Comparison of ENCODE assay signal across 3 cellular contexts in the genomic region with DNA sequence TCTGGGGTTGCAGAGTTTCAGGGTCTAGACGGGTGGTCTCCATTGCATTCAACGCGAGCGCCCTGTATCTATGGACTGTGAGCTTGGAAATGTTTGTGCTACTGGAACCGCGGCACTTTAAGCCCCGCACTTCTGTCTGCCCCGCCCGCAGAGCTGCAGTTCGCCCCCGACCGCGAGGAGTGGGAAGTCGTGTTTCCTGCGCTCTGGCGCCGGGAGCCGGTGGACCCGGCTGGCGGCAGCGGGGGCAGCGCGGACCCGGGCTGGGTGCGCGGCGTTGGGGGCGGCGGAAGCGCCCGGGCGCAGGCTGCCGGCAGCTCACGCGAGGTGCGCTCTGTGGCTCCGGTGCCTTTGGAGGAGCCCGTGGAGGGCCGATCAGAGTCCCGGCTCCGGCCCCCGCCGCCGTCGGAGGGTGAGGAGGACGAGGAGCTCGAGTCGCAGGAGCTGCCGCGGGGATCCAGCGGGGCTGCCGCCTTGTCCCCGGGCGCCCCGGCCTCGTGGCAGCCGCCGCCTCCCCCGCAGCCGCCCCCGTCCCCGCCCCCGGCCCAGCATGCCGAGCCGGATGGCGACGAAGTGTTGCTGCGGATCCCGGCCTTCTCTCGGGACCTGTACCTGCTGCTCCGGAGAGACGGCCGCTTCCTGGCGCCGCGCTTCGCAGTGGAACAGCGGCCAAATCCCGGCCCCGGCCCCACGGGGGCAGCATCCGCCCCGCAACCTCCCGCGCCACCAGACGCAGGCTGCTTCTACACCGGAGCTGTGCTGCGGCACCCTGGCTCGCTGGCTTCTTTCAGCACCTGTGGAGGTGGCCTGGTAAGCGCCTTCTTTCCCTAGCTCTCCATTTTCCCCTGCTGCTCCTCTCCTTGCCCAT.
TF ChIP-seq lines count a peak whose summit lies in the region.

No MANE protein-coding gene starts in this region.

TF ChIP-seq in GM23338, 12 proteins besides CTCF, POLR2A, EP300 and RAD21:
- TF ChIP-seq STAT1 (IDR thresholded peaks at IDR 0.05; ENCODE audit: unreplicated experiment) (no peak), EZH2 (IDR thresholded peaks at IDR 0.05; ENCODE audit: low read depth, unreplicated experiment) (peak; percentile 22), ZNF114 (CRISPR knock-in tag; IDR thresholded peaks at IDR 0.05) (no peak), EZH2phosphoT487 (IDR thresholded peaks at IDR 0.05; ENCODE audit: unreplicated experiment) (no peak), POLR2AphosphoS5 (IDR thresholded peaks at IDR 0.05; ENCODE audit: low read depth) (peak; percentile 35; the same call in 1 of the 2 replicates), CREB1 (CRISPR knock-in tag; IDR thresholded peaks at IDR 0.05; ENCODE audit: low read depth) (no peak), ZNF331 (CRISPR knock-in tag; IDR thresholded peaks at IDR 0.05; ENCODE audit: low read depth) (no peak)
- TF ChIP-seq, protein P1, sequence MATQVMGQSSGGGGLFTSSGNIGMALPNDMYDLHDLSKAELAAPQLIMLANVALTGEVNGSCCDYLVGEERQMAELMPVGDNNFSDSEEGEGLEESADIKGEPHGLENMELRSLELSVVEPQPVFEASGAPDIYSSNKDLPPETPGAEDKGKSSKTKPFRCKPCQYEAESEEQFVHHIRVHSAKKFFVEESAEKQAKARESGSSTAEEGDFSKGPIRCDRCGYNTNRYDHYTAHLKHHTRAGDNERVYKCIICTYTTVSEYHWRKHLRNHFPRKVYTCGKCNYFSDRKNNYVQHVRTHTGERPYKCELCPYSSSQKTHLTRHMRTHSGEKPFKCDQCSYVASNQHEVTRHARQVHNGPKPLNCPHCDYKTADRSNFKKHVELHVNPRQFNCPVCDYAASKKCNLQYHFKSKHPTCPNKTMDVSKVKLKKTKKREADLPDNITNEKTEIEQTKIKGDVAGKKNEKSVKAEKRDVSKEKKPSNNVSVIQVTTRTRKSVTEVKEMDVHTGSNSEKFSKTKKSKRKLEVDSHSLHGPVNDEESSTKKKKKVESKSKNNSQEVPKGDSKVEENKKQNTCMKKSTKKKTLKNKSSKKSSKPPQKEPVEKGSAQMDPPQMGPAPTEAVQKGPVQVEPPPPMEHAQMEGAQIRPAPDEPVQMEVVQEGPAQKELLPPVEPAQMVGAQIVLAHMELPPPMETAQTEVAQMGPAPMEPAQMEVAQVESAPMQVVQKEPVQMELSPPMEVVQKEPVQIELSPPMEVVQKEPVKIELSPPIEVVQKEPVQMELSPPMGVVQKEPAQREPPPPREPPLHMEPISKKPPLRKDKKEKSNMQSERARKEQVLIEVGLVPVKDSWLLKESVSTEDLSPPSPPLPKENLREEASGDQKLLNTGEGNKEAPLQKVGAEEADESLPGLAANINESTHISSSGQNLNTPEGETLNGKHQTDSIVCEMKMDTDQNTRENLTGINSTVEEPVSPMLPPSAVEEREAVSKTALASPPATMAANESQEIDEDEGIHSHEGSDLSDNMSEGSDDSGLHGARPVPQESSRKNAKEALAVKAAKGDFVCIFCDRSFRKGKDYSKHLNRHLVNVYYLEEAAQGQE (IDR thresholded peaks at IDR 0.05; ENCODE audit: unreplicated experiment): no peak

TF ChIP-seq in PFSK-1, 5 proteins besides CTCF, POLR2A, EP300 and RAD21:
- TF ChIP-seq SIN3A (IDR thresholded peaks at IDR 0.05; ENCODE audit: borderline replicate concordance, insufficient read depth, low read length): no peak
- TF ChIP-seq FOXP2 (optimal IDR thresholded peaks at IDR 0.05; ENCODE audit: borderline replicate concordance, extremely low read depth, extremely low read length, insufficient read depth): peak; percentile 34

TF ChIP-seq in H1, 55 proteins besides CTCF, POLR2A, EP300 and RAD21 (continues in another document):
- TF ChIP-seq ASH2L (IDR thresholded peaks at IDR 0.05; ENCODE audit: low read length): peak; percentile 46
- TF ChIP-seq, protein P2, sequence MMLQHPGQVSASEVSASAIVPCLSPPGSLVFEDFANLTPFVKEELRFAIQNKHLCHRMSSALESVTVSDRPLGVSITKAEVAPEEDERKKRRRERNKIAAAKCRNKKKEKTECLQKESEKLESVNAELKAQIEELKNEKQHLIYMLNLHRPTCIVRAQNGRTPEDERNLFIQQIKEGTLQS (IDR thresholded peaks at IDR 0.05; ENCODE audit: insufficient read depth, low read depth, low read length): no peak
- no peak for TF ChIP-seq KDM1A (IDR thresholded peaks at IDR 0.05; ENCODE audit: borderline replicate concordance, low read length)
- no peak for TF ChIP-seq BACH1 (IDR thresholded peaks at IDR 0.05; ENCODE audit: low read length)
- TF ChIP-seq, protein P3, sequence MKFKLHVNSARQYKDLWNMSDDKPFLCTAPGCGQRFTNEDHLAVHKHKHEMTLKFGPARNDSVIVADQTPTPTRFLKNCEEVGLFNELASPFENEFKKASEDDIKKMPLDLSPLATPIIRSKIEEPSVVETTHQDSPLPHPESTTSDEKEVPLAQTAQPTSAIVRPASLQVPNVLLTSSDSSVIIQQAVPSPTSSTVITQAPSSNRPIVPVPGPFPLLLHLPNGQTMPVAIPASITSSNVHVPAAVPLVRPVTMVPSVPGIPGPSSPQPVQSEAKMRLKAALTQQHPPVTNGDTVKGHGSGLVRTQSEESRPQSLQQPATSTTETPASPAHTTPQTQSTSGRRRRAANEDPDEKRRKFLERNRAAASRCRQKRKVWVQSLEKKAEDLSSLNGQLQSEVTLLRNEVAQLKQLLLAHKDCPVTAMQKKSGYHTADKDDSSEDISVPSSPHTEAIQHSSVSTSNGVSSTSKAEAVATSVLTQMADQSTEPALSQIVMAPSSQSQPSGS (IDR thresholded peaks at IDR 0.05; ENCODE audit: low read length): no peak; the same call in 1 of the 2 replicates
- no peak for TF ChIP-seq BCL11A (IDR thresholded peaks at IDR 0.05; ENCODE audit: low read depth in 2 of 2, low read length in 2 of 2)
- TF ChIP-seq SAP30 (IDR thresholded peaks at IDR 0.05; ENCODE audit: insufficient read depth, insufficient replicate concordance, low read length): no peak
- no peak for TF ChIP-seq HDAC6 (IDR thresholded peaks at IDR 0.05; ENCODE audit: low read depth, low read length)
- TF ChIP-seq, protein P4, sequence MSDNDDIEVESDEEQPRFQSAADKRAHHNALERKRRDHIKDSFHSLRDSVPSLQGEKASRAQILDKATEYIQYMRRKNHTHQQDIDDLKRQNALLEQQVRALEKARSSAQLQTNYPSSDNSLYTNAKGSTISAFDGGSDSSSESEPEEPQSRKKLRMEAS (IDR thresholded peaks at IDR 0.05): no peak
- TF ChIP-seq EGR1 (IDR thresholded peaks at IDR 0.05; ENCODE audit: borderline replicate concordance, low read depth, low read length): no peak; the same call in 1 of the 2 replicates
- no peak for TF ChIP-seq TAF7 (optimal IDR thresholded peaks at IDR 0.05; ENCODE audit: borderline replicate concordance, low read depth, low read length)
- peak; percentile 60; the same call in 1 of the 2 replicates for TF ChIP-seq TBP (IDR thresholded peaks at IDR 0.05; ENCODE audit: low read depth, low read length)
- peak in 1 of 2 experiments; percentile 46; a peak in 1 of 4 replicates for TF ChIP-seq SIN3A (conservative IDR thresholded peaks at IDR 0.05 in 1 of 2, IDR thresholded peaks at IDR 0.05 in 1 of 2; ENCODE audit: low read depth in 1 of 2, low read length in 2 of 2)
- TF ChIP-seq NRF1 (IDR thresholded peaks at IDR 0.05; ENCODE audit: low read depth, low read length): no peak
- TF ChIP-seq GABPA (IDR thresholded peaks at IDR 0.05; ENCODE audit: borderline replicate concordance, insufficient read depth, low read length): no peak
- TF ChIP-seq SP1 (IDR thresholded peaks at IDR 0.05; ENCODE audit: low read depth, low read length): no peak
- no peak for TF ChIP-seq RXRA (IDR thresholded peaks at IDR 0.05; ENCODE audit: insufficient read depth, low read depth, low read length)
- TF ChIP-seq CREB1 (IDR thresholded peaks at IDR 0.05): no peak
- no peak for TF ChIP-seq POU5F1 (IDR thresholded peaks at IDR 0.05; ENCODE audit: low read depth, low read length)
- no peak for TF ChIP-seq FOSL1 (IDR thresholded peaks at IDR 0.05; ENCODE audit: insufficient read depth, low read depth, low read length)
- TF ChIP-seq CBX8 (IDR thresholded peaks at IDR 0.05; ENCODE audit: borderline replicate concordance, low read depth, low read length): no peak
- no peak for TF ChIP-seq SIRT6 (IDR thresholded peaks at IDR 0.05; ENCODE audit: low read length)
- TF ChIP-seq CEBPB (IDR thresholded peaks at IDR 0.05; ENCODE audit: low read depth, low read length): no peak
- no peak for TF ChIP-seq TEAD4 (IDR thresholded peaks at IDR 0.05; ENCODE audit: low read depth, low read length)
- no peak for TF ChIP-seq CHD1 (IDR thresholded peaks at IDR 0.05; ENCODE audit: low read depth, low read length)
- TF ChIP-seq BRCA1 (IDR thresholded peaks at IDR 0.05; ENCODE audit: low read depth, low read length): no peak
- no peak for TF ChIP-seq RNF2 (IDR thresholded peaks at IDR 0.05; ENCODE audit: borderline replicate concordance, low read depth, low read length, missing control alignments, poor library complexity, severe bottlenecking)
- no peak for TF ChIP-seq CHD2 (IDR thresholded peaks at IDR 0.05; ENCODE audit: low read length)
- no peak for TF ChIP-seq SP2 (IDR thresholded peaks at IDR 0.05; ENCODE audit: low read length)
- no peak for TF ChIP-seq SRF (IDR thresholded peaks at IDR 0.05; ENCODE audit: low read depth, low read length)
- TF ChIP-seq TAF1 (IDR thresholded peaks at IDR 0.05; ENCODE audit: low read depth, low read length): peak; percentile 49
- TF ChIP-seq JUND (IDR thresholded peaks at IDR 0.05; ENCODE audit: low read length): no peak
- no peak for TF ChIP-seq KDM5A (IDR thresholded peaks at IDR 0.05; ENCODE audit: low read length)
- no peak for TF ChIP-seq NANOG (IDR thresholded peaks at IDR 0.05; ENCODE audit: insufficient read depth, low read depth, low read length, poor library complexity, severe bottlenecking)
- TF ChIP-seq RBBP5 (IDR thresholded peaks at IDR 0.05; ENCODE audit: borderline replicate concordance, low read depth, low read length): no peak; the same call in 1 of the 2 replicates
- TF ChIP-seq, protein P5, sequence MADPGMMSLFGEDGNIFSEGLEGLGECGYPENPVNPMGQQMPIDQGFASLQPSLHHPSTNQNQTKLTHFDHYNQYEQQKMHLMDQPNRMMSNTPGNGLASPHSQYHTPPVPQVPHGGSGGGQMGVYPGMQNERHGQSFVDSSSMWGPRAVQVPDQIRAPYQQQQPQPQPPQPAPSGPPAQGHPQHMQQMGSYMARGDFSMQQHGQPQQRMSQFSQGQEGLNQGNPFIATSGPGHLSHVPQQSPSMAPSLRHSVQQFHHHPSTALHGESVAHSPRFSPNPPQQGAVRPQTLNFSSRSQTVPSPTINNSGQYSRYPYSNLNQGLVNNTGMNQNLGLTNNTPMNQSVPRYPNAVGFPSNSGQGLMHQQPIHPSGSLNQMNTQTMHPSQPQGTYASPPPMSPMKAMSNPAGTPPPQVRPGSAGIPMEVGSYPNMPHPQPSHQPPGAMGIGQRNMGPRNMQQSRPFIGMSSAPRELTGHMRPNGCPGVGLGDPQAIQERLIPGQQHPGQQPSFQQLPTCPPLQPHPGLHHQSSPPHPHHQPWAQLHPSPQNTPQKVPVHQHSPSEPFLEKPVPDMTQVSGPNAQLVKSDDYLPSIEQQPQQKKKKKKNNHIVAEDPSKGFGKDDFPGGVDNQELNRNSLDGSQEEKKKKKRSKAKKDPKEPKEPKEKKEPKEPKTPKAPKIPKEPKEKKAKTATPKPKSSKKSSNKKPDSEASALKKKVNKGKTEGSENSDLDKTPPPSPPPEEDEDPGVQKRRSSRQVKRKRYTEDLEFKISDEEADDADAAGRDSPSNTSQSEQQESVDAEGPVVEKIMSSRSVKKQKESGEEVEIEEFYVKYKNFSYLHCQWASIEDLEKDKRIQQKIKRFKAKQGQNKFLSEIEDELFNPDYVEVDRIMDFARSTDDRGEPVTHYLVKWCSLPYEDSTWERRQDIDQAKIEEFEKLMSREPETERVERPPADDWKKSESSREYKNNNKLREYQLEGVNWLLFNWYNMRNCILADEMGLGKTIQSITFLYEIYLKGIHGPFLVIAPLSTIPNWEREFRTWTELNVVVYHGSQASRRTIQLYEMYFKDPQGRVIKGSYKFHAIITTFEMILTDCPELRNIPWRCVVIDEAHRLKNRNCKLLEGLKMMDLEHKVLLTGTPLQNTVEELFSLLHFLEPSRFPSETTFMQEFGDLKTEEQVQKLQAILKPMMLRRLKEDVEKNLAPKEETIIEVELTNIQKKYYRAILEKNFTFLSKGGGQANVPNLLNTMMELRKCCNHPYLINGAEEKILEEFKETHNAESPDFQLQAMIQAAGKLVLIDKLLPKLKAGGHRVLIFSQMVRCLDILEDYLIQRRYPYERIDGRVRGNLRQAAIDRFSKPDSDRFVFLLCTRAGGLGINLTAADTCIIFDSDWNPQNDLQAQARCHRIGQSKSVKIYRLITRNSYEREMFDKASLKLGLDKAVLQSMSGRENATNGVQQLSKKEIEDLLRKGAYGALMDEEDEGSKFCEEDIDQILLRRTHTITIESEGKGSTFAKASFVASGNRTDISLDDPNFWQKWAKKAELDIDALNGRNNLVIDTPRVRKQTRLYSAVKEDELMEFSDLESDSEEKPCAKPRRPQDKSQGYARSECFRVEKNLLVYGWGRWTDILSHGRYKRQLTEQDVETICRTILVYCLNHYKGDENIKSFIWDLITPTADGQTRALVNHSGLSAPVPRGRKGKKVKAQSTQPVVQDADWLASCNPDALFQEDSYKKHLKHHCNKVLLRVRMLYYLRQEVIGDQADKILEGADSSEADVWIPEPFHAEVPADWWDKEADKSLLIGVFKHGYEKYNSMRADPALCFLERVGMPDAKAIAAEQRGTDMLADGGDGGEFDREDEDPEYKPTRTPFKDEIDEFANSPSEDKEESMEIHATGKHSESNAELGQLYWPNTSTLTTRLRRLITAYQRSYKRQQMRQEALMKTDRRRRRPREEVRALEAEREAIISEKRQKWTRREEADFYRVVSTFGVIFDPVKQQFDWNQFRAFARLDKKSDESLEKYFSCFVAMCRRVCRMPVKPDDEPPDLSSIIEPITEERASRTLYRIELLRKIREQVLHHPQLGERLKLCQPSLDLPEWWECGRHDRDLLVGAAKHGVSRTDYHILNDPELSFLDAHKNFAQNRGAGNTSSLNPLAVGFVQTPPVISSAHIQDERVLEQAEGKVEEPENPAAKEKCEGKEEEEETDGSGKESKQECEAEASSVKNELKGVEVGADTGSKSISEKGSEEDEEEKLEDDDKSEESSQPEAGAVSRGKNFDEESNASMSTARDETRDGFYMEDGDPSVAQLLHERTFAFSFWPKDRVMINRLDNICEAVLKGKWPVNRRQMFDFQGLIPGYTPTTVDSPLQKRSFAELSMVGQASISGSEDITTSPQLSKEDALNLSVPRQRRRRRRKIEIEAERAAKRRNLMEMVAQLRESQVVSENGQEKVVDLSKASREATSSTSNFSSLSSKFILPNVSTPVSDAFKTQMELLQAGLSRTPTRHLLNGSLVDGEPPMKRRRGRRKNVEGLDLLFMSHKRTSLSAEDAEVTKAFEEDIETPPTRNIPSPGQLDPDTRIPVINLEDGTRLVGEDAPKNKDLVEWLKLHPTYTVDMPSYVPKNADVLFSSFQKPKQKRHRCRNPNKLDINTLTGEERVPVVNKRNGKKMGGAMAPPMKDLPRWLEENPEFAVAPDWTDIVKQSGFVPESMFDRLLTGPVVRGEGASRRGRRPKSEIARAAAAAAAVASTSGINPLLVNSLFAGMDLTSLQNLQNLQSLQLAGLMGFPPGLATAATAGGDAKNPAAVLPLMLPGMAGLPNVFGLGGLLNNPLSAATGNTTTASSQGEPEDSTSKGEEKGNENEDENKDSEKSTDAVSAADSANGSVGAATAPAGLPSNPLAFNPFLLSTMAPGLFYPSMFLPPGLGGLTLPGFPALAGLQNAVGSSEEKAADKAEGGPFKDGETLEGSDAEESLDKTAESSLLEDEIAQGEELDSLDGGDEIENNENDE (IDR thresholded peaks at IDR 0.05; ENCODE audit: insufficient replicate concordance, low read length): no peak
- TF ChIP-seq SUZ12 (IDR thresholded peaks at IDR 0.05; ENCODE audit: low read length): 0 out of 2 replicates have a peak, but pooled peaks have one; percentile 35
- TF ChIP-seq HDAC2 (IDR thresholded peaks at IDR 0.05; ENCODE audit: borderline replicate concordance in 1 of 2, low read depth in 2 of 2, low read length in 2 of 2): no peak
- no peak for TF ChIP-seq MAFK (IDR thresholded peaks at IDR 0.05; ENCODE audit: low read depth, low read length)
- TF ChIP-seq YY1 (IDR thresholded peaks at IDR 0.05; ENCODE audit: low read depth, low read length): 0 out of 2 replicates have a peak, but pooled peaks have one; percentile 14
